In genomic region chr11:16924462-16924825, GRCh38 we compare ENCODE assay signal across 8 cellular contexts.
DNase-seq lines count a peak whose midpoint lies in the region; ATAC-seq and TF ChIP-seq lines count a peak whose summit lies in the region.

No MANE protein-coding gene starts in this region.

- H3K27me3 Mint-ChIP-seq in Caco-2 (ENCODE audit: insufficient read depth, unreplicated experiment): no peaks in the 10 kb centered on the region
- peaks cover 52% of the 10 kb centered on the region for H3K27me3 Mint-ChIP-seq in T-helper 17 cell

- H2BK5ac ChIP-seq in mesenchymal stem cell (ENCODE audit: low read depth, low read length, poor library complexity, severe bottlenecking): no peak overlapping the region

- POLR2A ChIA-PET in Caco-2 (lab: Charles Lee): interaction anchor here (0.6 to 1.8 kb wide), 5 partner anchors 12 to 153 kb away, joined by 3 to 10 read pairs (median 3); partner anchors contain the start of gene RPS13

- H4K8ac ChIP-seq in mesenchymal stem cell (ENCODE audit: low read length): no peak overlapping the region

- ATAC-seq in GM21576 (IDR thresholded peaks at IDR 0.05; ENCODE audit: unreplicated experiment) (peak; percentile 54), T-helper 17 cell (no peak), HG03571 (IDR thresholded peaks at IDR 0.05; ENCODE audit: unreplicated experiment) (no peak)

- no peak overlapping the region for H3K18ac ChIP-seq in mesenchymal stem cell (ENCODE audit: low read depth in 1 of 2, low read length in 2 of 2)

- 30% methylated on average over 4 of the region's 4 CpGs for WGBS in mesenchymal stem cell

- H2BK12ac ChIP-seq in mesenchymal stem cell (ENCODE audit: low read length in 2 of 2): no peak overlapping the region

- H3K9me3 ChIP-seq in Caco-2 (no peaks in the 10 kb centered on the region), T-helper 17 cell (ENCODE audit: control insufficient read depth, low read length, poor library complexity, severe bottlenecking) (no peaks in the 10 kb centered on the region), mesenchymal stem cell (ENCODE audit: control insufficient read depth, low read length) (no peaks in the 10 kb centered on the region)

- H3K4me3 ChIP-seq in Caco-2 (ENCODE audit: low read depth, low read length): peak overlapping the region; percentile 32
- H3K4me3 ChIP-seq in mesenchymal stem cell (ENCODE audit: insufficient read depth in 1 of 2, low read depth in 1 of 2, low read length in 2 of 2): no peak overlapping the region

- H3K4me1 ChIP-seq in Caco-2 (peaks cover 35% of the 10 kb centered on the region), mesenchymal stem cell (ENCODE audit: control insufficient read depth, insufficient read depth, low read depth, low read length) (peaks cover 21% of the 10 kb centered on the region)

- no peak overlapping the region for H3K23ac ChIP-seq in mesenchymal stem cell (ENCODE audit: low read length in 2 of 2)

- TSS peak; percentile 20 for BruUV-seq in Caco-2 (replicated peaks; lab: Mats Ljungman, UMichigan)

- no peak overlapping the region for H2BK15ac ChIP-seq in mesenchymal stem cell (ENCODE audit: low read depth, poor library complexity, severe bottlenecking)

- H2AFZ ChIP-seq in mesenchymal stem cell (ENCODE audit: low read depth, low read length): no peak overlapping the region

- H3K4me1 Mint-ChIP-seq in Caco-2 (ENCODE audit: low read depth, unreplicated experiment): peaks cover 46% of the 10 kb centered on the region
- H3K4me1 Mint-ChIP-seq in T-helper 17 cell: peaks cover 17% of the 10 kb centered on the region

- H3K36me3 ChIP-seq in Caco-2 (ENCODE audit: control insufficient read depth, insufficient read depth, low read length) (no peaks in the 10 kb centered on the region), mesenchymal stem cell (ENCODE audit: control insufficient read depth in 1 of 2, insufficient read depth in 2 of 2, low read depth in 1 of 2, low read length in 2 of 2) (no peaks in the 10 kb centered on the region)

- H2AK5ac ChIP-seq in mesenchymal stem cell (ENCODE audit: low read length, severe bottlenecking): peak overlapping the region; percentile 33

- DNase-seq in Caco-2: no peak
- no peak for DNase-seq in T-helper 17 cell
- DNase-seq in mesenchymal stem cell: no peak
- DNase-seq in putamen (ENCODE audit: low spot score): no peak
- no peak for DNase-seq in hepatic stellate cell (ENCODE audit: low spot score)
- no peak for DNase-seq in NCI-H1436 (lab: John Stamatoyannopoulos, UW)

- H3K9ac ChIP-seq in mesenchymal stem cell (ENCODE audit: low read length): no peak overlapping the region

- no peak overlapping the region for H2BK120ac ChIP-seq in mesenchymal stem cell (ENCODE audit: low read depth, low read length)

- H3K27ac Mint-ChIP-seq in Caco-2 (ENCODE audit: unreplicated experiment) (peak overlapping the region; percentile 92), T-helper 17 cell (no peak overlapping the region)

- peaks cover 37% of the 10 kb centered on the region for H3K36me3 Mint-ChIP-seq in Caco-2 (ENCODE audit: insufficient read depth, unreplicated experiment)
- H3K36me3 Mint-ChIP-seq in T-helper 17 cell (ENCODE audit: low read depth): peaks cover 5% of the 10 kb centered on the region

- peaks cover 5% of the 10 kb centered on the region for H3K79me1 ChIP-seq in mesenchymal stem cell (replicated peaks; ENCODE audit: low read length, poor library complexity, severe bottlenecking)

- intact Hi-C loops in Caco-2 (cut with micrococcal nuclease; ENCODE audit: unreplicated experiment): loop anchor here (1.0 to 10.0 kb wide), 5 partner anchors 22 to 280 kb away; partner anchors contain the start of gene PIK3C2A

- H3K9me3 Mint-ChIP-seq in Caco-2 (ENCODE audit: unreplicated experiment): no peaks in the 10 kb centered on the region

- TF ChIP-seq CTCF in Caco-2 (IDR thresholded peaks at IDR 0.05; ENCODE audit: insufficient read depth in 1 of 2, low read depth in 1 of 2, low read length in 1 of 2, severe bottlenecking in 1 of 2, unreplicated experiment in 1 of 2): no peak

- no peak overlapping the region for H4K91ac ChIP-seq in mesenchymal stem cell (ENCODE audit: low read length)

- peak overlapping the region; percentile 95 for H3K4me3 Mint-ChIP-seq in Caco-2 (ENCODE audit: unreplicated experiment)
- peak overlapping the region; percentile 71 for H3K4me3 Mint-ChIP-seq in T-helper 17 cell

- H3K27me3 ChIP-seq in Caco-2 (replicated peaks; ENCODE audit: control insufficient read depth, insufficient read depth, low read length) (no peaks in the 10 kb centered on the region), mesenchymal stem cell (ENCODE audit: control insufficient read depth in 1 of 2, insufficient read depth in 1 of 2, low read length in 2 of 2) (peaks cover 27 to 87% of the 10 kb centered on the region in 2 experiments)

- no peak overlapping the region for H3K14ac ChIP-seq in mesenchymal stem cell (ENCODE audit: low read length in 2 of 2)

- H3K27ac ChIP-seq in mesenchymal stem cell (ENCODE audit: low read length, poor library complexity, severe bottlenecking): no peak overlapping the region

- CTCF ChIA-PET in Caco-2 (lab: Charles Lee): interaction anchor here (0.6 to 1.1 kb wide), 5 partner anchors 12 to 139 kb away, joined by 3 to 4 read pairs (median 4); no protein-coding TSS in a partner anchor

- H3K4me2 ChIP-seq in mesenchymal stem cell (ENCODE audit: low read length, poor library complexity, severe bottlenecking): peak overlapping the region; percentile 100

- no peak overlapping the region for H3K4ac ChIP-seq in mesenchymal stem cell (ENCODE audit: low read depth in 1 of 2, low read length in 2 of 2)
